ENCODE assay signal across 1 cellular context in genomic region chr6:126170875-126171489, GRCh38.
TF ChIP-seq lines count a peak whose summit lies in the region.

No MANE protein-coding gene starts in this region.

TF ChIP-seq in H1, 55 proteins besides CTCF, POLR2A, EP300 and RAD21 (continued from another document):
- no peak for TF ChIP-seq CHD7 (IDR thresholded peaks at IDR 0.05; ENCODE audit: insufficient replicate concordance, low read length)
- TF ChIP-seq CREB1 (IDR thresholded peaks at IDR 0.05), result no peak
- TF ChIP-seq BACH1 (IDR thresholded peaks at IDR 0.05; ENCODE audit: low read length), result no peak
- no peak for TF ChIP-seq TBP (IDR thresholded peaks at IDR 0.05; ENCODE audit: low read depth, low read length)
- no peak for TF ChIP-seq MAX (IDR thresholded peaks at IDR 0.05)
- no peak for TF ChIP-seq SP4 (IDR thresholded peaks at IDR 0.05; ENCODE audit: low read length)
